ENCODE assay signal across 28 cellular contexts in the genomic region with DNA sequence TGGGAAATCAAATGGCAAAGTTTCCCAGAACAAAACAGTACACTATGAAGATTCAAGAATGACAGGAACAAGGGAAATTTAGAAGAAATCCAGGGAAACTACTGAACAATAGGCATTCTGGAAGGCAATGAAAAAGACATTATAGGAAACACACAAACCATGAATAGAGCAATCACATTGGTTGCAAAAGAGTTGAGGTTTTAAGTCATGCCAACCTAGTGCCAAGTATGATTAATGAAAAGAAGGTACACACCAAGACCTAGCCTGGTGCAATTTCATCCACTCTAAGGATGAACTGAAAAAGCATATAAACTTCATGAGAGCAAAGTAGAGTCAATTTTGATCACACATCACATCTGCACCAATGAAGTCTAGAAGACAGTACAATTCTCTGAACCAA.
"Had no signal": no experiment of that assay in that cellular context is flagged by ENCODE, and none has a peak within 500 bp of the region (broad histone marks: within the 10 kb centered on the region; RNA-seq: fewer than 3 reads in every experiment).

No MANE protein-coding gene starts in this region.

- DNase-seq: activated CD4-positive, alpha-beta memory T cell treated with anti-CD3 and anti-CD28 coated beads, Interleukin-2, amount 10 ng/mL, durations not matched to agents 7 days and 5 days; activated CD4-positive, alpha-beta T cell treated with anti-CD3 and anti-CD28 coated beads for 1 hour; activated CD4-positive, alpha-beta T cell treated with anti-CD3 and anti-CD28 coated beads, Interleukin-2, amount 10 ng/mL, durations not matched to agents 7 days and 5 days; activated CD8-positive, alpha-beta memory T cell treated with anti-CD3 and anti-CD28 coated beads, Interleukin-2, amount 50 U/mL, for 48 hours; activated gamma-delta T cell; activated naive CD4-positive, alpha-beta T cell treated with anti-CD3 and anti-CD28 coated beads, Interleukin-2, amount 10 ng/mL, durations not matched to agents 7 days and 5 days; activated naive CD8-positive, alpha-beta T cell treated with anti-CD3 and anti-CD28 coated beads, Interleukin-2, amount 10 ng/mL, durations not matched to agents 7 days and 5 days; activated T-cell treated with anti-CD3 and anti-CD28 coated beads, Interleukin-2, amount 50 U/mL, for 24 hours; amygdala; dermis blood vessel endothelial cell; effector CD4-positive, alpha-beta T cell; hippocampal formation; left cardiac atrium; left ventricle myocardium superior; naive B cell; nephron progenitor cell; ovary; retina; stimulated activated CD4-positive, alpha-beta T cell treated with anti-CD3 and anti-CD28 coated beads, Interleukin-1b, Interleukin-23, amount 100 ng/mL, for 48 hours; stimulated activated naive B cell treated with anti-CD40 and anti-IgM and Interleukin-4, amounts not matched to agents 10 μg/mL and 1 μg/mL and 100 μg/mL, for 72 hours; T-helper 2 cell; tibial artery; upper lobe of right lung had no signal

- H3K4me3 ChIP-seq: gastroesophageal sphincter, ovary, smooth muscle cell, suprapubic skin, tibial artery, upper lobe of right lung had no signal

- ATAC-seq: gastroesophageal sphincter; left cardiac atrium; left ventricle myocardium superior; sciatic nerve; stimulated activated naive B cell treated with anti-CD40 and anti-IgM and Interleukin-4, amounts not matched to agents 10 μg/mL and 1 μg/mL and 100 μg/mL, for 72 hours; upper lobe of right lung; WTC11 had no signal
